ENCODE assay signal across 8 cellular contexts in genomic region chr15:40565333-40566238, GRCh38. TPM values are rescaled to one million over a fixed set of nuclear protein-coding genes. Genes with fewer than 3 reads are reported as not detected.
DNase-seq lines count a peak whose midpoint lies in the region; ATAC-seq and TF ChIP-seq lines count a peak whose summit lies in the region.

No MANE protein-coding gene starts in this region.

- DNase-seq in CD4-positive, alpha-beta T cell, result no peak
- DNase-seq in MM.1S (no peak), neural crest cell (ENCODE audit: low read depth, low spot score) (no peak), cortex of kidney (lab: John Stamatoyannopoulos, UW) (no peak), NCI-H82 (lab: John Stamatoyannopoulos, UW) (no peak), AG08396 (ENCODE audit: low spot score) (no peak)

- H3K4me2 ChIP-seq in MM.1S (ENCODE audit: low read depth, low read length), result peak overlapping the region; percentile 72

- ATAC-seq in CD4-positive, alpha-beta T cell (ENCODE audit: poor library complexity), result no peak
- no peak for ATAC-seq in esophagus mucosa

- peak overlapping the region; percentile 97 for H2AFZ ChIP-seq in MM.1S (ENCODE audit: low read length)

- H3K27ac Mint-ChIP-seq in CD4-positive, alpha-beta T cell, result peak overlapping the region; percentile 88
- peak overlapping the region; percentile 78 for H3K27ac Mint-ChIP-seq in neural crest cell (ENCODE audit: unreplicated experiment)

- H3K4me1 ChIP-seq in MM.1S (ENCODE audit: low read length) (peaks cover 11% of the 10 kb centered on the region), duodenal mucosa (ENCODE audit: control insufficient read depth in 1 of 2, insufficient read depth in 2 of 2, low read length in 2 of 2) (peaks cover 12 to 31% of the 10 kb centered on the region in 2 donors)

- H3K27me3 ChIP-seq in CD4-positive, alpha-beta T cell (ENCODE audit: control insufficient read depth, insufficient read depth, low read length), result no peaks in the 10 kb centered on the region
- H3K27me3 ChIP-seq in MM.1S (replicated peaks; ENCODE audit: insufficient read depth, low read length), result no peaks in the 10 kb centered on the region
- no peaks in the 10 kb centered on the region for H3K27me3 ChIP-seq in duodenal mucosa (ENCODE audit: control insufficient read depth in 1 of 2, insufficient read depth in 2 of 2, low read length in 2 of 2)

- intact Hi-C loops in CD4-positive, alpha-beta T cell (cut with DNase I, micrococcal nuclease), result loop anchor here (2.0 to 10.0 kb wide), 8 partner anchors 29 to 979 kb away; partner anchors contain the start of genes RMDN3 (in 2 of the 2), BAHD1 (in 1 of the 2), FSIP1 (in 1 of the 2) and KNL1 (in 1 of the 2)

- no peaks in the 10 kb centered on the region for H3K9me3 Mint-ChIP-seq in CD4-positive, alpha-beta T cell
- no peaks in the 10 kb centered on the region for H3K9me3 Mint-ChIP-seq in neural crest cell

- POLR2A ChIA-PET in CD4-positive, alpha-beta T cell (lab: Charles Lee), result interaction anchor here (0.6 to 1.8 kb wide), 15 partner anchors 9 to 1708 kb away, joined by 3 to 14 read pairs (median 5); partner anchors contain the start of genes BAHD1, CHAC1, DNAJC17 and GANC

- no peaks in the 10 kb centered on the region for H3K9me2 ChIP-seq in MM.1S (replicated peaks; ENCODE audit: insufficient read depth, low read length)

- CTCF ChIA-PET in CD4-positive, alpha-beta T cell (lab: Charles Lee), result interaction anchor here (1.7 to 2.0 kb wide), 3 partner anchors 24 to 328 kb away, joined by 4 to 10 read pairs (median 6); partner anchors contain the start of gene VPS18

- H4K20me1 ChIP-seq in MM.1S (ENCODE audit: insufficient read depth, low read length), result no peaks in the 10 kb centered on the region

- peaks cover 30% of the 10 kb centered on the region for H3K36me3 Mint-ChIP-seq in CD4-positive, alpha-beta T cell (ENCODE audit: low read depth)
- H3K36me3 Mint-ChIP-seq in neural crest cell (ENCODE audit: low read depth), result peaks cover 1% of the 10 kb centered on the region

- no peaks in the 10 kb centered on the region for H3K9me3 ChIP-seq in CD4-positive, alpha-beta T cell (ENCODE audit: control insufficient read depth, low read length)
- H3K9me3 ChIP-seq in MM.1S (replicated peaks; ENCODE audit: insufficient read depth, low read length) (no peaks in the 10 kb centered on the region), duodenal mucosa (ENCODE audit: control insufficient read depth in 1 of 2, low read length in 2 of 2) (no peaks in the 10 kb centered on the region)

- peaks cover 45% of the 10 kb centered on the region for H3K4me1 Mint-ChIP-seq in CD4-positive, alpha-beta T cell (ENCODE audit: low read depth)
- H3K4me1 Mint-ChIP-seq in neural crest cell, result peaks cover 33% of the 10 kb centered on the region

- peaks cover 57% of the 10 kb centered on the region for H3K79me2 ChIP-seq in MM.1S (ENCODE audit: low read length)

- 0 out of 2 replicates have a peak, but pooled peaks cover 1% of the 10 kb centered on the region for H3F3A ChIP-seq in MM.1S (ENCODE audit: insufficient read depth, low read length)

- TF ChIP-seq CTCF in CD4-positive, alpha-beta T cell (IDR thresholded peaks at IDR 0.05), result no peak
- TF ChIP-seq CTCF in MM.1S (IDR thresholded peaks at IDR 0.05; ENCODE audit: low read length), result no peak
- no peak for TF ChIP-seq CTCF in neural crest cell (conservative IDR thresholded peaks at IDR 0.05)

- H3K27ac ChIP-seq in CD4-positive, alpha-beta T cell (ENCODE audit: low read depth, low read length), result peak overlapping the region; percentile 85
- H3K27ac ChIP-seq in MM.1S (ENCODE audit: low read length), result peak overlapping the region; percentile 35; the same call in 1 of the 2 replicates
- H3K27ac ChIP-seq in duodenal mucosa (ENCODE audit: low read depth, low read length), result peak overlapping the region; percentile 46

- peak overlapping the region; percentile 97 for H3K4me3 Mint-ChIP-seq in CD4-positive, alpha-beta T cell
- peak overlapping the region; percentile 93 for H3K4me3 Mint-ChIP-seq in neural crest cell

- 0 out of 2 replicates have a peak, but pooled peaks cover 8% of the 10 kb centered on the region for H3K36me3 ChIP-seq in MM.1S (replicated peaks; ENCODE audit: insufficient read depth, low read length)
- peaks cover 0 to 6% of the 10 kb centered on the region in 2 donors for H3K36me3 ChIP-seq in duodenal mucosa (ENCODE audit: control insufficient read depth in 1 of 2, insufficient read depth in 2 of 2, low read length in 2 of 2)

- H3K27me3 Mint-ChIP-seq in CD4-positive, alpha-beta T cell, result no peaks in the 10 kb centered on the region
- peaks cover 16% of the 10 kb centered on the region for H3K27me3 Mint-ChIP-seq in neural crest cell (ENCODE audit: low read depth)

- H3K4me3 ChIP-seq in MM.1S (ENCODE audit: low read length), result peak overlapping the region; percentile 95
- H3K4me3 ChIP-seq in duodenal mucosa (ENCODE audit: low read depth in 1 of 2, low read length in 2 of 2), result peak overlapping the region; percentile 89 to 92

- H3K9ac ChIP-seq in MM.1S (ENCODE audit: low read length), result peak overlapping the region; percentile 96; the same call in 1 of the 2 replicates
- H3K9ac ChIP-seq in duodenal mucosa (ENCODE audit: low read depth in 1 of 2, low read length in 2 of 2), result peak overlapping the region; percentile 49 to 97

RNA-seq across cellular contexts. Expression of gene CCDC32, which starts 0.7 kb away (rescaled TPM):
- total RNA-seq in CD4-positive, alpha-beta T cell, result 10 to 100 TPM; 20.9 to 21.3 TPM
- 19.2 and 19.9 TPM in 2 replicates for total RNA-seq in neural crest cell
- 13.9 TPM for total RNA-seq in esophagus mucosa

RNA-seq across cellular contexts. Expression of gene RPUSD2, which starts 3.5 kb away (rescaled TPM):
- 10 to 100 TPM; 18.8 to 21.0 TPM for total RNA-seq in CD4-positive, alpha-beta T cell
- 16.0 and 16.9 TPM in 2 replicates for total RNA-seq in neural crest cell
- total RNA-seq in esophagus mucosa, result 5.3 TPM

RNA-seq across cellular contexts. Expression of gene KNL1, which starts 28.5 kb away (rescaled TPM):
- total RNA-seq in CD4-positive, alpha-beta T cell, result under 1 TPM; 0.59 to 0.69 TPM
- total RNA-seq in neural crest cell (33.4 and 35.3 TPM in 2 replicates), esophagus mucosa (8.8 TPM)

Comparison
In these comparisons a context has a peak if more than half of its experiments do, and no peak if none do; other contexts are left out.
1. H3K27ac ChIP-seq: peak in every context shown above with its lines; median percentile 85 in CD4-positive, alpha-beta T cell; 46 in duodenal mucosa; 35 in MM.1S.